Comparison of ENCODE assay signal across 24 cellular contexts in genomic region chr16:54645328-54645727, GRCh38.
DNase-seq lines count a peak whose midpoint lies in the region; ATAC-seq and TF ChIP-seq lines count a peak whose summit lies in the region.
"Had no signal": no experiment of that assay in that cellular context is flagged by ENCODE, and none has a peak within 500 bp of the region (broad histone marks: within the 10 kb centered on the region; RNA-seq: fewer than 3 reads in every experiment).

No MANE protein-coding gene starts in this region.

- no peaks in the 10 kb centered on the region for H3K36me3 ChIP-seq in left lung
- H3K36me3 ChIP-seq in stomach = no peaks in the 10 kb centered on the region
- H3K36me3 ChIP-seq: SJCRH30 had no signal

- H3K4me3 ChIP-seq in LNCaP clone FGC (ENCODE audit: low read depth, low read length) (no peak overlapping the region), left lung (no peak overlapping the region), stomach (no peak overlapping the region)
- H3K4me3 ChIP-seq: GM23338, PC-9, SJCRH30 had no signal

- H3K27me3 ChIP-seq in left lung = no peaks in the 10 kb centered on the region
- no peaks in the 10 kb centered on the region for H3K27me3 ChIP-seq in stomach

- TF ChIP-seq CTCF in LNCaP clone FGC (IDR thresholded peaks at IDR 0.05; ENCODE audit: control insufficient read depth, extremely low read depth, insufficient read depth) (no peak), left lung (IDR thresholded peaks at IDR 0.05) (no peak), stomach (IDR thresholded peaks at IDR 0.05) (no peak)

- no peaks in the 10 kb centered on the region for H3K9me3 ChIP-seq in left lung
- no peaks in the 10 kb centered on the region for H3K9me3 ChIP-seq in stomach
- H3K9me3 ChIP-seq: SJCRH30 had no signal

- ATAC-seq in left lung (peak; percentile 90), GM18517 (IDR thresholded peaks at IDR 0.05; ENCODE audit: unreplicated experiment) (no peak)
- ATAC-seq: GM23338, Right ventricle myocardium inferior, SK-N-SH treated with all-trans-retinoic acid at 6 μM for 48 hours had no signal

- TF ChIP-seq POLR2A in stomach (IDR thresholded peaks at IDR 0.05) = no peak

- TF ChIP-seq EP300 in stomach (IDR thresholded peaks at IDR 0.05) = no peak

- WGBS in stomach, 5 donors = 35 to 60% (median 42%) methylated on average over 4 of the region's 4 CpGs

- peak; percentile 35 for DNase-seq in NCI-H510A treated with DMSO at 0.1 percent for 48 hours (lab: John Stamatoyannopoulos, UW)
- no peak for DNase-seq in NCI-H510A (lab: John Stamatoyannopoulos, UW)
- DNase-seq in LNCaP clone FGC (ENCODE audit: low read depth) = peak; percentile 98
- DNase-seq in left lung = peak in 1 of 2 donors; percentile 57
- peak; percentile 62 for DNase-seq in stomach
- DNase-seq in iPS-NIHi11 (ENCODE audit: low spot score) = no peak
- no peak for DNase-seq in NK-92 treated with Interleukin-12 subunit alpha and Interleukin-12 subunit beta, amount 100 ng/mL, for 24 hours (lab: John Stamatoyannopoulos, UW)
- DNase-seq: 8988T; ACHN; CD4-positive, CD25-positive, alpha-beta regulatory T cell; H9; HFFc6; NCI-H1092; NCI-H1436 treated with DMSO at 0.1 percent for 48 hours; NCI-H187 treated with DMSO at 0.1 percent for 48 hours; NCI-H526; NCI-H82; PC-9; SJCRH30 had no signal

- intact Hi-C loops in left lung (cut with DNase I) (no loop called here), stomach (cut with DNase I; ENCODE audit: low total_unique reads) (no loop called here)

- peaks cover 0 to 9% of the 10 kb centered on the region in 2 donors for H3K4me1 ChIP-seq in left lung
- H3K4me1 ChIP-seq in stomach = peaks cover 0 to 6% (median 2%) of the 10 kb centered on the region in 4 donors
- H3K4me1 ChIP-seq: SJCRH30 had no signal

- H3K27ac ChIP-seq in left lung (peak overlapping the region; percentile 28 to 63), stomach (peak overlapping the region in 1 of 5 donors; percentile 16)
- H3K27ac ChIP-seq: KMS-11, PC-9, SJCRH30 had no signal

Comparison
In these comparisons a context has a peak if more than half of its experiments do, and no peak if none do; other contexts are left out.
1. DNase-seq: peak in NCI-H510A treated with DMSO at 0.1 percent for 48 hours (single experiment), LNCaP clone FGC (single experiment) and stomach (single experiment); none in NCI-H510A (single experiment), iPS-NIHi11 (single experiment) and NK-92 treated with Interleukin-12 subunit alpha and Interleukin-12 subunit beta, amount 100 ng/mL, for 24 hours (single experiment).